Comparison of ENCODE assay signal across 1 cellular context in the genomic region with DNA sequence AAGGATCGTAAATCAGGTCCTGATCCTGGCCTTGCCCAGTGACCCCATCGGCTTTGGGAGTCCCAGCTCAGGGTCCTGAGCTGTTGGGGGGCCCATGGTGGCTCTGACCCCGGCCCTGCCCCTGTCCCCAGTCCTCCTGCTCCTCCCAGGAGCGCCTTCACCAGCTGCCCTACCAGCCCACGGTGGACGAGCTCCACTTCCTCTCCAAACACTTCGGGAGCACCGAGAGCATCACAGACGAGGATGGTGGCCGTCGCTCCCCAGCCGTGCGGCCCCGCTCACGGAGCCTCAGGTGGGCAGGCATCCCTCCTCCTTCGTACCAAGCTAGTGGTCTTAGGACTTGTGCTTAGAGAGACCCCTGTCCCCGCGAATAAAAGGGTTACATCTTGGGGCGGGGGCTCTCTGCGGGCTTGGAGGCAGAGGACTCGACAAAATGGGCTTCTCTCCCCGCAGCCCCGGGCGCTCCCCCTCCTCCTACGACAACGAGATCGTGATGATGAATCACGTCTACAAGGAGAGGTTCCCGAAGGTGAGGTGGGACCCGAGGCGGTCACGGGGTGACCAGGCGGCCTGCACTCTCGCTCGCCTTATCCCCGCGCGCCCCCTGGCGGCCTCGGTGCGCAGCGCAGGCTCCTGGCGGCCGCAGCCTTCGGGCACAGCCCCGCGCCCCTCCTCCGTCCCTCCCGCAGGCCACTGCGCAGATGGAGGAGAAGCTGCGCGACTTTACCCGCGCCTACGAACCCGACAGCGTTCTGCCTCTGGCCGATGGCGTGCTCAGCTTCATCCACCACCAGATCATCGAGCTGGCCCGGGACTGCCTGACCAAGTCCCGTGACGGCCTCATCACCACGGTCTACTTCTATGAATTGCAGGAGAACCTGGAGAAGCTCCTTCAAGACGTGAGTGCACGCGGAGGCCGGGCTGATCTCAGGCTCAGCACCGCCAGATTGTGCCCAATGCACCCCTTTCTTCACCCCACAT.
TF ChIP-seq lines count a peak whose summit lies in the region.

No MANE protein-coding gene starts in this region.

TF ChIP-seq in K562, 482 proteins besides CTCF, POLR2A, EP300 and RAD21 (continued from another document and continues in another):
- 0 out of 2 replicates have a peak, but pooled peaks have one; percentile 16 for TF ChIP-seq SMARCA4 (IDR thresholded peaks at IDR 0.05)
- TF ChIP-seq ZFX (CRISPR knock-in tag; IDR thresholded peaks at IDR 0.05): peak; percentile 28; the same call in 1 of the 2 replicates
- TF ChIP-seq, protein P1, sequence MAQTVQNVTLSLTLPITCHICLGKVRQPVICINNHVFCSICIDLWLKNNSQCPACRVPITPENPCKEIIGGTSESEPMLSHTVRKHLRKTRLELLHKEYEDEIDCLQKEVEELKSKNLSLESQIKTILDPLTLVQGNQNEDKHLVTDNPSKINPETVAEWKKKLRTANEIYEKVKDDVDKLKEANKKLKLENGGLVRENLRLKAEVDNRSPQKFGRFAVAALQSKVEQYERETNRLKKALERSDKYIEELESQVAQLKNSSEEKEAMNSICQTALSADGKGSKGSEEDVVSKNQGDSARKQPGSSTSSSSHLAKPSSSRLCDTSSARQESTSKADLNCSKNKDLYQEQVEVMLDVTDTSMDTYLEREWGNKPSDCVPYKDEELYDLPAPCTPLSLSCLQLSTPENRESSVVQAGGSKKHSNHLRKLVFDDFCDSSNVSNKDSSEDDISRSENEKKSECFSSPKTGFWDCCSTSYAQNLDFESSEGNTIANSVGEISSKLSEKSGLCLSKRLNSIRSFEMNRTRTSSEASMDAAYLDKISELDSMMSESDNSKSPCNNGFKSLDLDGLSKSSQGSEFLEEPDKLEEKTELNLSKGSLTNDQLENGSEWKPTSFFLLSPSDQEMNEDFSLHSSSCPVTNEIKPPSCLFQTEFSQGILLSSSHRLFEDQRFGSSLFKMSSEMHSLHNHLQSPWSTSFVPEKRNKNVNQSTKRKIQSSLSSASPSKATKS (CRISPR knock-in tag; IDR thresholded peaks at IDR 0.05): no peak
- TF ChIP-seq SRSF3 (IDR thresholded peaks at IDR 0.05; ENCODE audit: insufficient read depth, low read length): no peak
- TF ChIP-seq ZBTB17 (CRISPR knock-in tag; IDR thresholded peaks at IDR 0.05): no peak
- TF ChIP-seq, protein P2, sequence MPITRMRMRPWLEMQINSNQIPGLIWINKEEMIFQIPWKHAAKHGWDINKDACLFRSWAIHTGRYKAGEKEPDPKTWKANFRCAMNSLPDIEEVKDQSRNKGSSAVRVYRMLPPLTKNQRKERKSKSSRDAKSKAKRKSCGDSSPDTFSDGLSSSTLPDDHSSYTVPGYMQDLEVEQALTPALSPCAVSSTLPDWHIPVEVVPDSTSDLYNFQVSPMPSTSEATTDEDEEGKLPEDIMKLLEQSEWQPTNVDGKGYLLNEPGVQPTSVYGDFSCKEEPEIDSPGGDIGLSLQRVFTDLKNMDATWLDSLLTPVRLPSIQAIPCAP (CRISPR knock-in tag; IDR thresholded peaks at IDR 0.05; ENCODE audit: borderline replicate concordance): no peak
- TF ChIP-seq HDAC6 (IDR thresholded peaks at IDR 0.05; ENCODE audit: low read depth, low read length): no peak
- peak; percentile 56; the same call in 1 of the 2 replicates for TF ChIP-seq ESRRA (IDR thresholded peaks at IDR 0.05; ENCODE audit: borderline replicate concordance, low read depth)
- no peak for TF ChIP-seq PHF20 (IDR thresholded peaks at IDR 0.05; ENCODE audit: partially characterized antibody)
- peak in 1 of 2 experiments; percentile 36; a peak in 1 of 3 replicates for TF ChIP-seq CBX3 (IDR thresholded peaks at IDR 0.05; ENCODE audit: borderline replicate concordance in 1 of 2, low read length in 2 of 2)
- TF ChIP-seq, protein P3, sequence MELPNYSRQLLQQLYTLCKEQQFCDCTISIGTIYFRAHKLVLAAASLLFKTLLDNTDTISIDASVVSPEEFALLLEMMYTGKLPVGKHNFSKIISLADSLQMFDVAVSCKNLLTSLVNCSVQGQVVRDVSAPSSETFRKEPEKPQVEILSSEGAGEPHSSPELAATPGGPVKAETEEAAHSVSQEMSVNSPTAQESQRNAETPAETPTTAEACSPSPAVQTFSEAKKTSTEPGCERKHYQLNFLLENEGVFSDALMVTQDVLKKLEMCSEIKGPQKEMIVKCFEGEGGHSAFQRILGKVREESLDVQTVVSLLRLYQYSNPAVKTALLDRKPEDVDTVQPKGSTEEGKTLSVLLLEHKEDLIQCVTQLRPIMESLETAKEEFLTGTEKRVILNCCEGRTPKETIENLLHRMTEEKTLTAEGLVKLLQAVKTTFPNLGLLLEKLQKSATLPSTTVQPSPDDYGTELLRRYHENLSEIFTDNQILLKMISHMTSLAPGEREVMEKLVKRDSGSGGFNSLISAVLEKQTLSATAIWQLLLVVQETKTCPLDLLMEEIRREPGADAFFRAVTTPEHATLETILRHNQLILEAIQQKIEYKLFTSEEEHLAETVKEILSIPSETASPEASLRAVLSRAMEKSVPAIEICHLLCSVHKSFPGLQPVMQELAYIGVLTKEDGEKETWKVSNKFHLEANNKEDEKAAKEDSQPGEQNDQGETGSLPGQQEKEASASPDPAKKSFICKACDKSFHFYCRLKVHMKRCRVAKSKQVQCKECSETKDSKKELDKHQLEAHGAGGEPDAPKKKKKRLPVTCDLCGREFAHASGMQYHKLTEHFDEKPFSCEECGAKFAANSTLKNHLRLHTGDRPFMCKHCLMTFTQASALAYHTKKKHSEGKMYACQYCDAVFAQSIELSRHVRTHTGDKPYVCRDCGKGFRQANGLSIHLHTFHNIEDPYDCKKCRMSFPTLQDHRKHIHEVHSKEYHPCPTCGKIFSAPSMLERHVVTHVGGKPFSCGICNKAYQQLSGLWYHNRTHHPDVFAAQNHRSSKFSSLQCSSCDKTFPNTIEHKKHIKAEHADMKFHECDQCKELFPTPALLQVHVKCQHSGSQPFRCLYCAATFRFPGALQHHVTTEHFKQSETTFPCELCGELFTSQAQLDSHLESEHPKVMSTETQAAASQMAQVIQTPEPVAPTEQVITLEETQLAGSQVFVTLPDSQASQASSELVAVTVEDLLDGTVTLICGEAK (IDR thresholded peaks at IDR 0.05): no peak
- TF ChIP-seq, protein P3 (CRISPR knock-in tag; IDR thresholded peaks at IDR 0.05): no peak
- no peak for TF ChIP-seq ZFP30 (CRISPR knock-in tag; IDR thresholded peaks at IDR 0.05; ENCODE audit: borderline replicate concordance)
- no peak for TF ChIP-seq MAFG (tag; conservative IDR thresholded peaks at IDR 0.05)
- TF ChIP-seq, protein P4, sequence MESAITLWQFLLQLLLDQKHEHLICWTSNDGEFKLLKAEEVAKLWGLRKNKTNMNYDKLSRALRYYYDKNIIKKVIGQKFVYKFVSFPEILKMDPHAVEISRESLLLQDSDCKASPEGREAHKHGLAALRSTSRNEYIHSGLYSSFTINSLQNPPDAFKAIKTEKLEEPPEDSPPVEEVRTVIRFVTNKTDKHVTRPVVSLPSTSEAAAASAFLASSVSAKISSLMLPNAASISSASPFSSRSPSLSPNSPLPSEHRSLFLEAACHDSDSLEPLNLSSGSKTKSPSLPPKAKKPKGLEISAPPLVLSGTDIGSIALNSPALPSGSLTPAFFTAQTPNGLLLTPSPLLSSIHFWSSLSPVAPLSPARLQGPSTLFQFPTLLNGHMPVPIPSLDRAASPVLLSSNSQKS (CRISPR knock-in tag; IDR thresholded peaks at IDR 0.05): no peak
- TF ChIP-seq HNRNPH1 (optimal IDR thresholded peaks at IDR 0.05; ENCODE audit: low read depth, low read length): no peak
- TF ChIP-seq ZNF830 (CRISPR knock-in tag; IDR thresholded peaks at IDR 0.05): no peak
- peak; percentile 70; the same call in 1 of the 2 replicates for TF ChIP-seq CBX5 (IDR thresholded peaks at IDR 0.05; ENCODE audit: borderline replicate concordance, low read depth)
- TF ChIP-seq, protein P5, sequence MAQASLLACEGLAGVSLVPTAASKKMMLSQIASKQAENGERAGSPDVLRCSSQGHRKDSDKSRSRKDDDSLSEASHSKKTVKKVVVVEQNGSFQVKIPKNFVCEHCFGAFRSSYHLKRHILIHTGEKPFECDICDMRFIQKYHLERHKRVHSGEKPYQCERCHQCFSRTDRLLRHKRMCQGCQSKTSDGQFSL (CRISPR knock-in tag; IDR thresholded peaks at IDR 0.05): no peak
- TF ChIP-seq, protein P5 (tag; IDR thresholded peaks at IDR 0.05): no peak
- TF ChIP-seq, protein P6, sequence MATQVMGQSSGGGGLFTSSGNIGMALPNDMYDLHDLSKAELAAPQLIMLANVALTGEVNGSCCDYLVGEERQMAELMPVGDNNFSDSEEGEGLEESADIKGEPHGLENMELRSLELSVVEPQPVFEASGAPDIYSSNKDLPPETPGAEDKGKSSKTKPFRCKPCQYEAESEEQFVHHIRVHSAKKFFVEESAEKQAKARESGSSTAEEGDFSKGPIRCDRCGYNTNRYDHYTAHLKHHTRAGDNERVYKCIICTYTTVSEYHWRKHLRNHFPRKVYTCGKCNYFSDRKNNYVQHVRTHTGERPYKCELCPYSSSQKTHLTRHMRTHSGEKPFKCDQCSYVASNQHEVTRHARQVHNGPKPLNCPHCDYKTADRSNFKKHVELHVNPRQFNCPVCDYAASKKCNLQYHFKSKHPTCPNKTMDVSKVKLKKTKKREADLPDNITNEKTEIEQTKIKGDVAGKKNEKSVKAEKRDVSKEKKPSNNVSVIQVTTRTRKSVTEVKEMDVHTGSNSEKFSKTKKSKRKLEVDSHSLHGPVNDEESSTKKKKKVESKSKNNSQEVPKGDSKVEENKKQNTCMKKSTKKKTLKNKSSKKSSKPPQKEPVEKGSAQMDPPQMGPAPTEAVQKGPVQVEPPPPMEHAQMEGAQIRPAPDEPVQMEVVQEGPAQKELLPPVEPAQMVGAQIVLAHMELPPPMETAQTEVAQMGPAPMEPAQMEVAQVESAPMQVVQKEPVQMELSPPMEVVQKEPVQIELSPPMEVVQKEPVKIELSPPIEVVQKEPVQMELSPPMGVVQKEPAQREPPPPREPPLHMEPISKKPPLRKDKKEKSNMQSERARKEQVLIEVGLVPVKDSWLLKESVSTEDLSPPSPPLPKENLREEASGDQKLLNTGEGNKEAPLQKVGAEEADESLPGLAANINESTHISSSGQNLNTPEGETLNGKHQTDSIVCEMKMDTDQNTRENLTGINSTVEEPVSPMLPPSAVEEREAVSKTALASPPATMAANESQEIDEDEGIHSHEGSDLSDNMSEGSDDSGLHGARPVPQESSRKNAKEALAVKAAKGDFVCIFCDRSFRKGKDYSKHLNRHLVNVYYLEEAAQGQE (CRISPR knock-in tag; IDR thresholded peaks at IDR 0.05; ENCODE audit: low read depth): peak; percentile 72; the same call in 1 of the 2 replicates
- peak; percentile 76; the same call in 1 of the 2 replicates for TF ChIP-seq ZBED1 (IDR thresholded peaks at IDR 0.05)
- TF ChIP-seq FOXK1 (CRISPR knock-in tag; IDR thresholded peaks at IDR 0.05; ENCODE audit: borderline replicate concordance): no peak
- TF ChIP-seq TFAM (CRISPR knock-in tag; conservative IDR thresholded peaks at IDR 0.05): no peak
- no peak for TF ChIP-seq ZNF121 (CRISPR knock-in tag; conservative IDR thresholded peaks at IDR 0.05)
- TF ChIP-seq MAFK (IDR thresholded peaks at IDR 0.05; ENCODE audit: low read length): no peak
- TF ChIP-seq TAF1 (IDR thresholded peaks at IDR 0.05; ENCODE audit: control insufficient read depth, extremely low read depth, insufficient read depth, low read length, severe bottlenecking): no peak
- TF ChIP-seq, protein P7, sequence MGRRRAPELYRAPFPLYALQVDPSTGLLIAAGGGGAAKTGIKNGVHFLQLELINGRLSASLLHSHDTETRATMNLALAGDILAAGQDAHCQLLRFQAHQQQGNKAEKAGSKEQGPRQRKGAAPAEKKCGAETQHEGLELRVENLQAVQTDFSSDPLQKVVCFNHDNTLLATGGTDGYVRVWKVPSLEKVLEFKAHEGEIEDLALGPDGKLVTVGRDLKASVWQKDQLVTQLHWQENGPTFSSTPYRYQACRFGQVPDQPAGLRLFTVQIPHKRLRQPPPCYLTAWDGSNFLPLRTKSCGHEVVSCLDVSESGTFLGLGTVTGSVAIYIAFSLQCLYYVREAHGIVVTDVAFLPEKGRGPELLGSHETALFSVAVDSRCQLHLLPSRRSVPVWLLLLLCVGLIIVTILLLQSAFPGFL (CRISPR knock-in tag; IDR thresholded peaks at IDR 0.05): no peak
- TF ChIP-seq, protein P8, sequence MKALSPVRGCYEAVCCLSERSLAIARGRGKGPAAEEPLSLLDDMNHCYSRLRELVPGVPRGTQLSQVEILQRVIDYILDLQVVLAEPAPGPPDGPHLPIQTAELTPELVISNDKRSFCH (CRISPR knock-in tag; IDR thresholded peaks at IDR 0.05): no peak
- TF ChIP-seq, protein P8 (tag; IDR thresholded peaks at IDR 0.05): no peak
- TF ChIP-seq FOS (IDR thresholded peaks at IDR 0.05; ENCODE audit: extremely low read depth, insufficient read length): no peak
